Comparison of ENCODE assay signal across 7 cellular contexts in genomic region chr17:1714488-1714979, GRCh38. TPM values are rescaled to one million over a fixed set of nuclear protein-coding genes. Genes with fewer than 3 reads are reported as not detected.
DNase-seq lines count a peak whose midpoint lies in the region; ATAC-seq lines count a peak whose summit lies in the region.

No MANE protein-coding gene starts in this region.

- ATAC-seq in HG02973 (IDR thresholded peaks at IDR 0.05; ENCODE audit: unreplicated experiment), result no peak

- DNase-seq in G401 (ENCODE audit: low spot score), result peak; percentile 69
- DNase-seq in NCI-H2196 (lab: John Stamatoyannopoulos, UW; ENCODE audit: unreplicated experiment), result peak; percentile 56
- peak; percentile 96 for DNase-seq in amniotic epithelial cell (ENCODE audit: low read depth)
- peak; percentile 98 for DNase-seq in cardiac septum (ENCODE audit: low spot score)
- peak in 52 of 56 donors; percentile 15 to 87 (median 62) for DNase-seq in nucleus accumbens (lab: John Stamatoyannopoulos, UW)
- DNase-seq in NCI-H1092 treated with DMSO at 0.1 percent for 48 hours (lab: John Stamatoyannopoulos, UW), result no peak

- intact Hi-C loops in cardiac septum (cut with DNase I), result loop anchor here (2.0 to 10.0 kb wide), 2 partner anchors 66 to 310 kb away; partner anchors contain the start of genes RILP and RTN4RL1

- in situ Hi-C loops in G401 (cut with HindIII; ENCODE audit: low sequenced_read_pairs), result no loop called here

RNA-seq across cellular contexts. Expression of gene TLCD2, which starts 4.4 kb away (rescaled TPM):
- 1.2 TPM in 2 replicates for total RNA-seq in G401 (2014; rRNA removed; shearing (Covaris generic))
- total RNA-seq in cardiac septum, result 2.6 TPM

RNA-seq across cellular contexts. Expression of gene WDR81, which starts 10.0 kb away (rescaled TPM):
- total RNA-seq in G401 (2014; rRNA removed; shearing (Covaris generic)), result 25.0 and 29.9 TPM in 2 replicates
- 7.2 TPM for total RNA-seq in cardiac septum

RNA-seq across cellular contexts. Expression of gene SERPINF2, which starts 28.1 kb away (rescaled TPM):
- total RNA-seq in G401 (2014; rRNA removed; shearing (Covaris generic)), result 2.4 and 3.0 TPM in 2 replicates
- 1.2 TPM for total RNA-seq in cardiac septum

RNA-seq across cellular contexts. Expression of gene PRPF8, which starts 29.9 kb away (rescaled TPM):
- total RNA-seq in G401 (2014; rRNA removed; shearing (Covaris generic)), result 157 and 202 TPM in 2 replicates
- total RNA-seq in cardiac septum, result 162 TPM

RNA-seq across cellular contexts. Expression of gene SERPINF1, which starts 47.3 kb away (rescaled TPM):
- 465 and 509 TPM in 2 replicates for total RNA-seq in G401 (2014; rRNA removed; shearing (Covaris generic))
- 163 TPM for total RNA-seq in cardiac septum
